Comparison of ENCODE assay signal across 8 cellular contexts in the genomic region with DNA sequence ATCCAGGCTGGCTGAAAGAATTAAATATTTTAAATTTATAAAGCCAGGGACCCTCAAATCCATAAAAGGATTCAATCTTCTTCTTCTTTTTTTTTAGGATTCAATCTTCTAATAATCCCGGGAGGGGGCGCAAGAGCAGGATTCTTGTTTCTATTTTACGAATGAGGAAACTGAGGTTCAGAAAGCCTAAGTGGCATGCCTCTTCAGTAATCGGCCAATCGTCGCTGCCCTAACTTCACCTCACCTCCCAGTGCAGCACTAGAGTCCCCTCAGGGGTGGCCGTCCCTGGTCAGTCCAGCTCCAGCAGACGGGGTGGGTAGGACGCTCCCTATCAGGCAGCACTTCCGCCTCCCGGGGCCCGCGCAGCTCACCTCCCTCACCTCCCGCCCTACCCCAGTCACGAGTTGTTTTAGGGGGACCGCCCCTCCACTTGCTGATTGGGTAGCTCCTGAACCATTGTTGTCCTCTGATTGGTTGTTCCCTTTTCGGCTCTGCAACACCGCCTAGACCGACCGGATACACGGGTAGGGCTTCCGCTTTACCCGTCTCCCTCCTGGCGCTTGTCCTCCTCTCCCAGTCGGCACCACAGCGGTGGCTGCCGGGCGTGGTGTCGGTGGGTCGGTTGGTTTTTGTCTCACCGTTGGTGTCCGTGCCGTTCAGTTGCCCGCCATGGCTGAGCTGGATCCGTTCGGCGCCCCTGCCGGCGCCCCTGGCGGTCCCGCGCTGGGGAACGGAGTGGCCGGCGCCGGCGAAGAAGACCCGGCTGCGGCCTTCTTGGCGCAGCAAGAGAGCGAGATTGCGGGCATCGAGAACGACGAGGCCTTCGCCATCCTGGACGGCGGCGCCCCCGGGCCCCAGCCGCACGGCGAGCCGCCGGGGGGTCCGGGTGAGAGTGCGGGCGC. TPM values are rescaled to one million over a fixed set of nuclear protein-coding genes. Genes with fewer than 3 reads are reported as not detected.
A peak's percentile ranks its signal among the peaks of the same experiment; 100 is the strongest.
DNase-seq lines count a peak whose midpoint lies in the region; ATAC-seq and TF ChIP-seq lines count a peak whose summit lies in the region.

Gene CLTA, plus strand, starts transcription at position 534 of the 902 bp plus-strand sequence. Its CDS starts 136 bp downstream, at position 670.

- no peaks in the 10 kb centered on the region for H3K36me3 ChIP-seq in CD8-positive, alpha-beta T cell (ENCODE audit: insufficient read depth, low read length)
- H3K36me3 ChIP-seq in liver (ENCODE audit: control insufficient read depth in 4 of 4, insufficient read depth in 3 of 4, low read depth in 1 of 4, low read length in 3 of 4), result no peaks in the 10 kb centered on the region

- intact Hi-C loops in CD8-positive, alpha-beta T cell (cut with DNase I, micrococcal nuclease), result loop anchor here (1.0 to 10.0 kb wide), 13 partner anchors 24 to 1884 kb away; partner anchors contain the start of genes GLIPR2 (in 2 of the 2), GNE (in 2 of the 2), CREB3 (in 1 of the 2) and DNAJB5 (in 1 of the 2)
- intact Hi-C loops in activated CD4-positive, alpha-beta memory T cell treated with anti-CD3 and anti-CD28 coated beads for 36 hours (cut with micrococcal nuclease), result loop anchor here (1.0 to 5.0 kb wide), 6 partner anchors 18 to 458 kb away; partner anchors contain the start of genes CREB3, GNE, MELK and TLN1
- intact Hi-C loops in dorsolateral prefrontal cortex (cut with DNase I), result loop anchor here (2.0 to 10.0 kb wide), 3 partner anchors 68 to 156 kb away; partner anchors contain the start of genes GNE (in 1 of the 2) and RECK (in 1 of the 2)

- POLR2A ChIA-PET in CD8-positive, alpha-beta T cell (lab: Charles Lee), result interaction anchor here (0.6 to 2.4 kb wide), 18 partner anchors 9 to 543 kb away, joined by 3 to 9 read pairs (median 4); partner anchors contain the start of gene GNE
- POLR2A ChIA-PET in activated CD4-positive, alpha-beta memory T cell treated with anti-CD3 and anti-CD28 coated beads for 36 hours (lab: Charles Lee), result interaction anchor here (0.5 to 2.1 kb wide), 21 partner anchors 10 to 1990 kb away, joined by 3 to 12 read pairs (median 4); partner anchors contain the start of genes GLIPR2, GNE and RNF38

- ATAC-seq in CD8-positive, alpha-beta T cell, result peak; percentile 97
- peak; percentile 95 for ATAC-seq in GM19452 (IDR thresholded peaks at IDR 0.05; ENCODE audit: unreplicated experiment)

- peak within 1 kb of the TSS; percentile 74 for H3K27ac ChIP-seq in CD8-positive, alpha-beta T cell (ENCODE audit: low read depth, low read length)
- H3K27ac ChIP-seq in dorsolateral prefrontal cortex (peak within 1 kb of the TSS; percentile 74 to 98 (median 93)), liver (ENCODE audit: low read depth in 1 of 2, low read length in 2 of 2) (peak within 1 kb of the TSS; percentile 93 to 96)

- TF ChIP-seq CTCF in CD8-positive, alpha-beta T cell (IDR thresholded peaks at IDR 0.05), result peak; percentile 55
- TF ChIP-seq CTCF in dorsolateral prefrontal cortex (IDR thresholded peaks at IDR 0.05 in 54 of 56, conservative IDR thresholded peaks at IDR 0.05 in 2 of 56; ENCODE audit: low read depth in 1 of 56, partially characterized antibody in 56 of 56) (peak; percentile 43 to 82 (median 70)), liver (IDR thresholded peaks at IDR 0.05; ENCODE audit: low read depth, low read length, missing input control) (peak; percentile 36)

- peaks cover 28% of the 10 kb centered on the region for H3K36me3 Mint-ChIP-seq in CD8-positive, alpha-beta T cell
- H3K36me3 Mint-ChIP-seq in activated CD4-positive, alpha-beta memory T cell treated with anti-CD3 and anti-CD28 coated beads for 36 hours, result peaks cover 23% of the 10 kb centered on the region

- H3K9me3 ChIP-seq in CD8-positive, alpha-beta T cell (ENCODE audit: low read length), result no peaks in the 10 kb centered on the region
- H3K9me3 ChIP-seq in liver (ENCODE audit: control insufficient read depth in 4 of 4, low read length in 3 of 4), result no peaks in the 10 kb centered on the region

- H3K27me3 ChIP-seq in CD8-positive, alpha-beta T cell (ENCODE audit: insufficient read depth, low read length), result no peaks in the 10 kb centered on the region
- H3K27me3 ChIP-seq in dorsolateral prefrontal cortex, result no peaks in the 10 kb centered on the region
- no peaks in the 10 kb centered on the region for H3K27me3 ChIP-seq in liver (ENCODE audit: control insufficient read depth in 4 of 4, insufficient read depth in 4 of 4, low read length in 3 of 4)

- peaks cover 37% of the 10 kb centered on the region for H3K4me1 ChIP-seq in CD8-positive, alpha-beta T cell (ENCODE audit: insufficient read depth, low read length)
- peaks cover 0 to 33% (median 19%) of the 10 kb centered on the region in 4 donors for H3K4me1 ChIP-seq in liver (ENCODE audit: control insufficient read depth in 4 of 4, insufficient read depth in 4 of 4, low read length in 3 of 4)

- H3K4me3 ChIP-seq in CD8-positive, alpha-beta T cell (ENCODE audit: low read depth, low read length), result peak within 1 kb of the TSS; percentile 95
- H3K4me3 ChIP-seq in dorsolateral prefrontal cortex (peak within 1 kb of the TSS; percentile 68 to 100 (median 93)), liver (ENCODE audit: low read depth in 1 of 3, low read length in 3 of 3) (peak within 1 kb of the TSS; percentile 88 to 93 (median 91))

- CTCF ChIA-PET in CD8-positive, alpha-beta T cell (lab: Charles Lee), result interaction anchor here (0.6 to 4.5 kb wide), 18 partner anchors 8 to 538 kb away, joined by 3 to 22 read pairs (median 5); partner anchors contain the start of gene CCIN
- CTCF ChIA-PET in activated CD4-positive, alpha-beta memory T cell treated with anti-CD3 and anti-CD28 coated beads for 36 hours (lab: Charles Lee), result interaction anchor here (0.6 to 4.4 kb wide), 30 partner anchors 11 to 553 kb away, joined by 3 to 45 read pairs (median 4); partner anchors contain the start of genes CCIN and GNE

- H3K27me3 Mint-ChIP-seq in CD8-positive, alpha-beta T cell (ENCODE audit: low read depth), result no peaks in the 10 kb centered on the region
- no peaks in the 10 kb centered on the region for H3K27me3 Mint-ChIP-seq in activated CD4-positive, alpha-beta memory T cell treated with anti-CD3 and anti-CD28 coated beads for 36 hours

- under 1% methylated on average over 68 of the region's 68 CpGs for WGBS in liver

- peaks cover 50% of the 10 kb centered on the region for H3K4me1 Mint-ChIP-seq in CD8-positive, alpha-beta T cell (ENCODE audit: low read depth)
- peaks cover 45% of the 10 kb centered on the region for H3K4me1 Mint-ChIP-seq in activated CD4-positive, alpha-beta memory T cell treated with anti-CD3 and anti-CD28 coated beads for 36 hours (ENCODE audit: low read depth)

- peak within 1 kb of the TSS; percentile 94 for H3K4me3 Mint-ChIP-seq in CD8-positive, alpha-beta T cell
- H3K4me3 Mint-ChIP-seq in activated CD4-positive, alpha-beta memory T cell treated with anti-CD3 and anti-CD28 coated beads for 36 hours, result peak within 1 kb of the TSS; percentile 94

- peak; percentile 84 to 96 (median 90) for DNase-seq in CD8-positive, alpha-beta T cell
- DNase-seq in HK-2 (ENCODE audit: unreplicated experiment) (peak; percentile 93), NCI-H82 treated with DMSO at 0.1 percent for 48 hours (lab: John Stamatoyannopoulos, UW; ENCODE audit: unreplicated experiment) (peak; percentile 97), dorsolateral prefrontal cortex (peak; percentile 93 to 99 (median 98))
- DNase-seq in activated CD4-positive, alpha-beta memory T cell treated with anti-CD3 and anti-CD28 coated beads for 36 hours, result peak; percentile 98
- DNase-seq in stimulated activated CD4-positive, alpha-beta T cell treated with anti-CD3 and anti-CD28 coated beads, Interleukin-4, amount 100 ng/mL, for 24 hours, result peak; percentile 96

- H3K9ac ChIP-seq in liver (ENCODE audit: low read depth in 1 of 2, low read length in 2 of 2), result peak within 1 kb of the TSS; percentile 66 to 96

- TF ChIP-seq RAD21 in liver (IDR thresholded peaks at IDR 0.05), result peak in 1 of 2 donors; percentile 58

- no peaks in the 10 kb centered on the region for H3K9me3 Mint-ChIP-seq in CD8-positive, alpha-beta T cell
- no peaks in the 10 kb centered on the region for H3K9me3 Mint-ChIP-seq in activated CD4-positive, alpha-beta memory T cell treated with anti-CD3 and anti-CD28 coated beads for 36 hours

- H3K27ac Mint-ChIP-seq in CD8-positive, alpha-beta T cell, result peak within 1 kb of the TSS; percentile 91
- H3K27ac Mint-ChIP-seq in activated CD4-positive, alpha-beta memory T cell treated with anti-CD3 and anti-CD28 coated beads for 36 hours, result peak within 1 kb of the TSS; percentile 86

TF ChIP-seq in liver, 16 proteins besides CTCF, POLR2A, EP300 and RAD21 (continues in another document):
- TF ChIP-seq MAX (IDR thresholded peaks at IDR 0.05), result peak; percentile 63
- peak; percentile 67 for TF ChIP-seq REST (IDR thresholded peaks at IDR 0.05)

RNA-seq across cellular contexts. Expression of gene CLTA, which starts in this region (rescaled TPM):
- total RNA-seq in CD8-positive, alpha-beta T cell, result 10 to 100 TPM; 39.1 to 39.6 TPM
- total RNA-seq in activated CD4-positive, alpha-beta memory T cell treated with anti-CD3 and anti-CD28 coated beads for 36 hours, result 100 to 1,000 TPM; 139 to 144 TPM
- 100 to 1,000 TPM in 119 of 120 experiments, 10 to 100 TPM in 1; 76.4 to 215 (median 173) TPM for total RNA-seq in dorsolateral prefrontal cortex
- 10 to 100 TPM; 48.4 to 81.0 TPM for total RNA-seq in liver
- polyA plus RNA-seq in liver, result 100 to 1,000 TPM in 1 of 2 donors, 10 to 100 TPM in 1; 68.2 to 102 TPM

Comparison
In these comparisons a context has a peak if more than half of its experiments do, and no peak if none do; other contexts are left out.
1. Peak in every context shown above with its lines: DNase-seq, ATAC-seq, H3K4me3 ChIP-seq and H3K27ac ChIP-seq.